Comparison of ENCODE assay signal across 9 cellular contexts in genomic region chr1:92476071-92476607, GRCh38. TPM values are rescaled to one million over a fixed set of nuclear protein-coding genes. Genes with fewer than 3 reads are reported as not detected.
DNase-seq lines count a peak whose midpoint lies in the region; ATAC-seq, FAIRE-seq and TF ChIP-seq lines count a peak whose summit lies in the region.
"Had no signal": no experiment of that assay in that cellular context is flagged by ENCODE, and none has a peak within 500 bp of the region (broad histone marks: within the 10 kb centered on the region; RNA-seq: fewer than 3 reads in every experiment).

No MANE protein-coding gene starts in this region.

- BruUV-seq in HepG2 (replicated peaks; lab: Mats Ljungman, UMichigan) = no TSS peak

- no peak for FAIRE-seq in HepG2 (lab: Jason Lieb, UNC)

- H3K27me3 ChIP-seq in DOHH2 (ENCODE audit: control insufficient read depth, low read length) = peaks cover 12% of the 10 kb centered on the region; the same call in 1 of the 2 replicates
- H3K27me3 ChIP-seq in HepG2 (ENCODE audit: control insufficient read depth in 1 of 2, insufficient read depth in 2 of 2, low read length in 2 of 2) = no peaks in the 10 kb centered on the region

- peaks cover 9% of the 10 kb centered on the region for H3K4me1 ChIP-seq in DOHH2 (ENCODE audit: control insufficient read depth, low read length)
- no peaks in the 10 kb centered on the region for H3K4me1 ChIP-seq in HepG2 (ENCODE audit: insufficient read depth, low read length)

- no peaks in the 10 kb centered on the region for H3K9me2 ChIP-seq in DOHH2 (replicated peaks; ENCODE audit: control insufficient read depth, low read length)

- H2AFZ ChIP-seq in HepG2 (ENCODE audit: low read length) = no peak overlapping the region

- peak overlapping the region; percentile 4 for H3K4me2 ChIP-seq in DOHH2 (ENCODE audit: low read length)
- no peak overlapping the region for H3K4me2 ChIP-seq in HepG2 (ENCODE audit: low read depth, low read length)

- H3F3A ChIP-seq in DOHH2 (ENCODE audit: control insufficient read depth, insufficient read depth) = no peaks in the 10 kb centered on the region

- CTCF ChIA-PET in HepG2 (lab: Yijun Ruan, JAX; ENCODE audit: low intra/inter-chr PET ratio, low total read pairs) = no interaction called here

- peak; percentile 46 to 55 for DNase-seq in activated CD4-positive, alpha-beta T cell treated with anti-CD3 and anti-CD28 coated beads for 4 hours
- DNase-seq in HepG2 (ENCODE audit: low spot score) (no peak), NCI-H1930 (lab: John Stamatoyannopoulos, UW) (no peak), NCI-H748 (lab: John Stamatoyannopoulos, UW; ENCODE audit: unreplicated experiment) (no peak)

- TF ChIP-seq RAD21 in HepG2 (CRISPR knock-in tag; IDR thresholded peaks at IDR 0.05) = no peak

- no peaks in the 10 kb centered on the region for H3K9me3 ChIP-seq in DOHH2 (ENCODE audit: control insufficient read depth, insufficient read depth, low read length)
- H3K9me3 ChIP-seq in HepG2 (ENCODE audit: low read length) = no peaks in the 10 kb centered on the region

- H3K4me3 ChIP-seq in DOHH2 (ENCODE audit: low read length) (no peak overlapping the region), HepG2 (replicated peaks in 1 of 3; ENCODE audit: insufficient read depth in 1 of 3, low read depth in 2 of 3, low read length in 3 of 3) (no peak overlapping the region)

- no peak overlapping the region for H3K9ac ChIP-seq in HepG2 (ENCODE audit: insufficient read depth, low read depth, low read length)

- intact Hi-C loops in HepG2 (cut with micrococcal nuclease; ENCODE audit: unreplicated experiment) = no loop called here

- H3K36me3 ChIP-seq in DOHH2 (ENCODE audit: control insufficient read depth, low read length) (no peaks in the 10 kb centered on the region), HepG2 (replicated peaks in 1 of 2; ENCODE audit: control insufficient read depth in 1 of 2, insufficient read depth in 2 of 2, low read length in 2 of 2) (peaks cover 2 to 23% of the 10 kb centered on the region in 2 experiments)

- H3K79me2 ChIP-seq in DOHH2 (ENCODE audit: control insufficient read depth, low read length) = no peaks in the 10 kb centered on the region
- no peaks in the 10 kb centered on the region for H3K79me2 ChIP-seq in HepG2 (ENCODE audit: insufficient read depth, low read length)

- in situ Hi-C loops in HepG2 (cut with HindIII; ENCODE audit: extremely low pct_ligation_motif_present, low pct_unique_long_range_greater_than_20kb) = no loop called here

- H3K27ac ChIP-seq in DOHH2 (ENCODE audit: low read depth, low read length) = no peak overlapping the region
- no peak overlapping the region for H3K27ac ChIP-seq in HepG2 (ENCODE audit: extremely low read length, insufficient read depth, low read length)

- TF ChIP-seq EP300 in HepG2 (IDR thresholded peaks at IDR 0.05; ENCODE audit: low read depth in 2 of 2, low read length in 2 of 2) (no peak), HepG2 (CRISPR knock-in tag; IDR thresholded peaks at IDR 0.05; ENCODE audit: borderline replicate concordance) (no peak)

- H4K20me1 ChIP-seq in DOHH2 (ENCODE audit: control insufficient read depth, insufficient read depth, low read depth, low read length) (no peaks in the 10 kb centered on the region), HepG2 (ENCODE audit: insufficient read depth, low read length) (no peaks in the 10 kb centered on the region)

- WGBS in HepG2 (ENCODE audit: low lambda C conversion rate) = 88% methylated on average over 8 of the region's 11 CpGs

- ATAC-seq in HG03097 (IDR thresholded peaks at IDR 0.05; ENCODE audit: low FRiP score, unreplicated experiment) (peak; percentile 35), HepG2 (no peak), HG02884 (IDR thresholded peaks at IDR 0.05; ENCODE audit: unreplicated experiment) (no peak), GM18867 (IDR thresholded peaks at IDR 0.05; ENCODE audit: unreplicated experiment) (no peak)

- TF ChIP-seq POLR2A in HepG2 (IDR thresholded peaks at IDR 0.05; ENCODE audit: insufficient read depth in 1 of 2, low read depth in 2 of 2, low read length in 2 of 2) = no peak

- POLR2A ChIA-PET in HepG2 (lab: Yijun Ruan, JAX) = no interaction called here

- no peak for TF ChIP-seq CTCF in DOHH2 (IDR thresholded peaks at IDR 0.05; ENCODE audit: low read depth, low read length, poor library complexity, severe bottlenecking)
- TF ChIP-seq CTCF in HepG2 (CRISPR knock-in tag; IDR thresholded peaks at IDR 0.05) = no peak

TF ChIP-seq in HepG2, 621 proteins besides CTCF, POLR2A, EP300 and RAD21:
- TF ChIP-seq RBFOX2 (IDR thresholded peaks at IDR 0.05; ENCODE audit: low read depth, low read length) (0 out of 2 replicates have a peak, but pooled peaks have one; percentile 17), ZNF280D (CRISPR knock-in tag; IDR thresholded peaks at IDR 0.05) (no peak), TCF12 (IDR thresholded peaks at IDR 0.05) (no peak), TCF12 (CRISPR knock-in tag; IDR thresholded peaks at IDR 0.05) (0 out of 2 replicates have a peak, but pooled peaks have one; percentile 21), AGO2 (optimal IDR thresholded peaks at IDR 0.05; ENCODE audit: low read depth, low read length) (peak; percentile 53), E2F5 (CRISPR knock-in tag; conservative IDR thresholded peaks at IDR 0.05) (no peak)

RNA-seq across cellular contexts. Expression of gene GFI1, which starts 10.6 kb away (rescaled TPM):
- total RNA-seq in HepG2 (2016; rRNA removed; fragmentation: Illumina TruSeq; extraction: Trizol) = 10.0 and 10.3 TPM in 2 replicates
- total RNA-seq in HepG2 (2016; cell fraction: cytosol; rRNA removed; fragmentation: Illumina TruSeq; extraction: Trizol; ENCODE audit: low read depth) = 2.2 and 2.4 TPM in 2 replicates
- 7.8 and 10.1 TPM in 2 replicates for total RNA-seq in HepG2 (2016; cell fraction: insoluble cytoplasmic fraction; rRNA removed; fragmentation: Illumina TruSeq; extraction: Trizol)
- total RNA-seq in HepG2 (2016; cell fraction: membrane; rRNA removed; fragmentation: Illumina TruSeq; extraction: Trizol) = 7.6 and 8.3 TPM in 2 replicates
- total RNA-seq in HepG2 (2016; cell fraction: nucleus; rRNA removed; fragmentation: Illumina TruSeq; extraction: Trizol) = 8.2 and 9.3 TPM in 2 replicates
- 8.7 and 10.5 TPM in 2 replicates for polyA plus RNA-seq in HepG2 (2011; rRNA removed)
- polyA plus RNA-seq in HepG2 (2011; cell fraction: cytosol; rRNA removed) = 6.4 and 8.9 TPM in 2 replicates
- polyA plus RNA-seq in HepG2 (2011; cell fraction: nucleus; rRNA removed) = 20.6 and 24.5 TPM in 2 replicates
- 5.6 and 9.4 TPM in 2 replicates for polyA plus RNA-seq in HepG2 (2012)
- 1.7 and 1.8 TPM in 2 replicates for polyA plus RNA-seq in HepG2 (2016; cell fraction: cytosol; fragmentation: Illumina TruSeq; extraction: Trizol; ENCODE audit: low read depth)
- polyA plus RNA-seq in HepG2 (2016; cell fraction: insoluble cytoplasmic fraction; fragmentation: Illumina TruSeq; extraction: Trizol; ENCODE audit: low read depth) = 9.4 and 11.2 TPM in 2 replicates
- polyA plus RNA-seq in HepG2 (2016; cell fraction: membrane; fragmentation: Illumina TruSeq; extraction: Trizol; ENCODE audit: low read depth) = 5.1 and 6.1 TPM in 2 replicates
- polyA plus RNA-seq in HepG2 (2016; cell fraction: nucleus; fragmentation: Illumina TruSeq; extraction: Trizol; ENCODE audit: insufficient read depth, low read depth) = 17.1 and 17.5 TPM in 2 replicates
- polyA minus RNA-seq in HepG2 (2011; rRNA and poly(A)+ RNA removed; ENCODE audit: low replicate concordance) = 1.0 and 21.8 TPM in 2 replicates
- 6.8 and 9.8 TPM in 2 replicates for polyA minus RNA-seq in HepG2 (2011; cell fraction: cytosol; rRNA and poly(A)+ RNA removed)
- polyA minus RNA-seq in HepG2 (2011; cell fraction: nucleus; rRNA and poly(A)+ RNA removed) = 14.0 and 15.8 TPM in 2 replicates
- total RNA-seq: lung microvascular endothelial cell had no signal

Comparison
In these comparisons a context has a peak if more than half of its experiments do, and no peak if none do; other contexts are left out.
1. DNase-seq: peak in activated CD4-positive, alpha-beta T cell treated with anti-CD3 and anti-CD28 coated beads for 4 hours (2 of 2); none in HepG2 (single experiment), NCI-H1930 (0 of 2) and NCI-H748 (single experiment).